9 cellular contexts compared by ENCODE assay signal in the genomic region with DNA sequence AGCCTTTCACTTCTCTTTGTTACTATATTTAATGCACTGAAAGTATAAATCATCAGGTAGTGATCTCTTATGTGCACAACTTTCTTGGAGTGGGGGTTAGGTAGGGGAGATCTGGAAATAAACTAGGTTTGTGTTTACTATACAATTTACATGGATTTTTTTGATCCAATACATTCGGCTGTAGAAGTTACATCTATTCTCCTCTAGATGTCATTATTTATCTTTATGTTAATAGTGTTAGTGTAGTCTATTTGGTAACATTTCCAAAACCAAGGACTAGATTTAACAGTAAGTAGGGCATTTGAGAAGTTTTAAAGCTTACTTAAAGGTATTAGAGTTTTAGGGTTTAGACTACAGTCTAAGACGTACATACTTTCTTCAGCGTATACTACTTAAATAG. TPM values are rescaled to one million over a fixed set of nuclear protein-coding genes. Genes with fewer than 3 reads are reported as not detected.
DNase-seq lines count a peak whose midpoint lies in the region; ATAC-seq, FAIRE-seq and TF ChIP-seq lines count a peak whose summit lies in the region.
"Had no signal": no experiment of that assay in that cellular context is flagged by ENCODE, and none has a peak within 500 bp of the region (broad histone marks: within the 10 kb centered on the region; RNA-seq: fewer than 3 reads in every experiment).

No MANE protein-coding gene starts in this region.

- whole genome bisulfite sequencing in gastroesophageal sphincter (ENCODE audit: low coverage in 1 of 2), 2 donors = 43 to 49% methylated on average over 3 of the region's 3 CpGs

- in situ Hi-C loops in SK-MEL-5 (cut with HindIII; ENCODE audit: low pct_unique_long_range_greater_than_20kb, low sequenced_read_pairs) = no loop called here

- peaks cover 0 to 32% (median 5%) of the 10 kb centered on the region in 3 donors for H3K4me1 ChIP-seq in gastroesophageal sphincter

- peak; percentile 41 for ATAC-seq in gastroesophageal sphincter

- no peak for TF ChIP-seq EP300 in gastroesophageal sphincter (IDR thresholded peaks at IDR 0.05)

- peak; percentile 53 for FAIRE-seq in GM19239 (lab: Jason Lieb, UNC)

- H3K36me3 ChIP-seq in gastroesophageal sphincter = peaks cover 10 to 61% of the 10 kb centered on the region in 2 donors

- DNase-seq in AG10803 (ENCODE audit: low read depth) (peak; percentile 43), GM19239 (ENCODE audit: insufficient read length, low spot score) (no peak), SK-MEL-5 (ENCODE audit: low read depth, low spot score) (peak; percentile 55), COLO668 (lab: John Stamatoyannopoulos, UW; ENCODE audit: unreplicated experiment) (no peak), HEK293T (ENCODE audit: extremely low spot score) (no peak), anterior cingulate cortex (lab: John Stamatoyannopoulos, UW) (no peak), A172 (ENCODE audit: low spot score) (no peak)

- POLR2A ChIA-PET in HEK293T (lab: Yijun Ruan, JAX) = no interaction called here

- H3K4me3 ChIP-seq in AG10803 (ENCODE audit: low read length) (no peak overlapping the region), gastroesophageal sphincter (no peak overlapping the region)

- no peak for TF ChIP-seq POLR2A in gastroesophageal sphincter (IDR thresholded peaks at IDR 0.05)

- no peaks in the 10 kb centered on the region for H3K27me3 ChIP-seq in gastroesophageal sphincter

- CTCF ChIA-PET in HEK293T (lab: Yijun Ruan, JAX) = interaction anchor here (0.6 to 2.5 kb wide), 7 partner anchors 86 to 114 kb away, joined by 3 to 16 read pairs (median 4); no protein-coding TSS in a partner anchor

- no peaks in the 10 kb centered on the region for H3K9me3 ChIP-seq in gastroesophageal sphincter

- TF ChIP-seq CTCF in AG10803 (conservative IDR thresholded peaks at IDR 0.05; ENCODE audit: low read length) (peak; percentile 60), gastroesophageal sphincter (IDR thresholded peaks at IDR 0.05) (peak; percentile 27 to 52 (median 50))

- no peak overlapping the region for H3K27ac ChIP-seq in gastroesophageal sphincter
- H3K27ac ChIP-seq: epithelial cell of prostate had no signal

TF ChIP-seq in HEK293T, 16 proteins besides CTCF, POLR2A, EP300 and RAD21:
- TF ChIP-seq TARDBP (IDR thresholded peaks at IDR 0.05) (no peak), FOXK2 (IDR thresholded peaks at IDR 0.05) (no peak), LEF1 (IDR thresholded peaks at IDR 0.05; ENCODE audit: borderline replicate concordance) (no peak), FOXM1 (IDR thresholded peaks at IDR 0.05; ENCODE audit: borderline replicate concordance) (no peak), SUZ12 (IDR thresholded peaks at IDR 0.05) (no peak), FOXA1 (IDR thresholded peaks at IDR 0.05) (no peak), HDGF (IDR thresholded peaks at IDR 0.05; ENCODE audit: borderline replicate concordance) (no peak), ARNT (IDR thresholded peaks at IDR 0.05) (no peak), NFRKB (IDR thresholded peaks at IDR 0.05) (no peak), L3MBTL2 (conservative IDR thresholded peaks at IDR 0.05) (no peak), ELF4 (IDR thresholded peaks at IDR 0.05) (no peak)
- TF ChIP-seq, protein P1, sequence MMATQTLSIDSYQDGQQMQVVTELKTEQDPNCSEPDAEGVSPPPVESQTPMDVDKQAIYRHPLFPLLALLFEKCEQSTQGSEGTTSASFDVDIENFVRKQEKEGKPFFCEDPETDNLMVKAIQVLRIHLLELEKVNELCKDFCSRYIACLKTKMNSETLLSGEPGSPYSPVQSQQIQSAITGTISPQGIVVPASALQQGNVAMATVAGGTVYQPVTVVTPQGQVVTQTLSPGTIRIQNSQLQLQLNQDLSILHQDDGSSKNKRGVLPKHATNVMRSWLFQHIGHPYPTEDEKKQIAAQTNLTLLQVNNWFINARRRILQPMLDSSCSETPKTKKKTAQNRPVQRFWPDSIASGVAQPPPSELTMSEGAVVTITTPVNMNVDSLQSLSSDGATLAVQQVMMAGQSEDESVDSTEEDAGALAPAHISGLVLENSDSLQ (IDR thresholded peaks at IDR 0.05) = no peak

RNA-seq across cellular contexts. Expression of gene VPS45, which starts 5.4 kb away (rescaled TPM):
- 56.1 and 59.3 TPM in 2 replicates for total RNA-seq in SK-MEL-5 (2014; rRNA removed; shearing (Covaris generic))
- 36.4 and 40.1 TPM in 2 replicates for polyA plus RNA-seq in SK-MEL-5 (2015; cell fraction: cytosol; rRNA removed)
- 241 and 248 TPM in 2 replicates for polyA plus RNA-seq in SK-MEL-5 (2015; cell fraction: nucleus; rRNA removed)
- 10 to 100 TPM; 44.7 to 75.8 (median 50.4) TPM for total RNA-seq in gastroesophageal sphincter
- 57.5 and 72.8 TPM in 2 replicates for total RNA-seq in A172 (2014; rRNA removed; shearing (Covaris generic))

Comparison
In these comparisons a context has a peak if more than half of its experiments do, and no peak if none do; other contexts are left out.
1. DNase-seq: peak in AG10803 (single experiment) and SK-MEL-5 (single experiment); none in GM19239 (single experiment), COLO668 (single experiment), HEK293T (single experiment), anterior cingulate cortex (0 of 58) and A172 (single experiment).